Comparison of ENCODE assay signal across 35 cellular contexts in the genomic region with DNA sequence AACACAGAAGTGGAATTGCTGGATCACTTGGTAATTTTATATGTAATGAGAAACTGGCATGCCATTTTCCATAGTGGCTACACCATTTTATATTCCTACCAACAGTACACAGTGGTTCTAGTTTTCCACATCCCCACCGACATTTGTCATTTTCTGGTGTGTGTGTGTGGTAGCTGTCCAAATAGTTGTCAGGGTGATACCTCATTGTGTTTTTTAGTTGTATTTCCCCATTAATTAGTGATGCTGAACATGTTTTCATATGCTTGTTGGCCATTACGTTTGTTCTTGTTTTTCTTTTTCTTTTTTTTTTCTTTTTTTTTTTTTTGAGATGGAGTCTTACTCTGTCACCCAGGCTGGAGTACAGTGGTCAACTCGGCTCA.
"Had no signal": no experiment of that assay in that cellular context is flagged by ENCODE, and none has a peak within 500 bp of the region (broad histone marks: within the 10 kb centered on the region; RNA-seq: fewer than 3 reads in every experiment).

No MANE protein-coding gene starts in this region.

- H3K4me1 ChIP-seq: adrenal gland, body of pancreas, breast epithelium had no signal

- DNase-seq: activated CD4-positive, alpha-beta memory T cell treated with anti-CD3 and anti-CD28 coated beads, Interleukin-2, amount 10 ng/mL, durations not matched to agents 7 days and 5 days; activated CD4-positive, alpha-beta T cell treated with anti-CD3 and anti-CD28 coated beads for 1 hour; activated CD4-positive, alpha-beta T cell treated with anti-CD3 and anti-CD28 coated beads for 36 hours; activated CD4-positive, alpha-beta T cell treated with anti-CD3 and anti-CD28 coated beads for 48 hours; activated CD4-positive, alpha-beta T cell treated with anti-CD3 and anti-CD28 coated beads, Interleukin-2, amount 10 ng/mL, durations not matched to agents 7 days and 5 days; activated CD4-positive, alpha-beta T cell treated with anti-CD3 and anti-CD28 coated beads, Interleukin-2, amount 50 U/mL, for 48 hours; activated CD4-positive, CD25-positive, alpha-beta regulatory T cell; activated CD8-positive, alpha-beta memory T cell treated with anti-CD3 and anti-CD28 coated beads for 24 hours; activated CD8-positive, alpha-beta memory T cell treated with anti-CD3 and anti-CD28 coated beads, Interleukin-2, amount 10 ng/mL, durations not matched to agents 7 days and 5 days; activated CD8-positive, alpha-beta memory T cell treated with anti-CD3 and anti-CD28 coated beads, Interleukin-2, amount 50 U/mL, for 48 hours; activated CD8-positive, alpha-beta T cell treated with anti-CD3 and anti-CD28 coated beads, Interleukin-2, amount 10 ng/mL, durations not matched to agents 7 days and 5 days; activated effector memory CD4-positive, alpha-beta T cell treated with Interleukin-2 at 50 U/mL for 16 hours; activated gamma-delta T cell; activated naive CD4-positive, alpha-beta T cell treated with anti-CD3 and anti-CD28 coated beads for 36 hours; activated naive CD4-positive, alpha-beta T cell treated with anti-CD3 and anti-CD28 coated beads, Interleukin-2, amount 50 U/mL, for 16 hours; activated naive CD8-positive, alpha-beta T cell treated with anti-CD3 and anti-CD28 coated beads for 36 hours; activated T-cell treated with anti-CD3 and anti-CD28 coated beads, Interleukin-2, amount 50 U/mL, for 24 hours; activated T-cell treated with anti-CD3 and anti-CD28 coated beads, Interleukin-2, amount 50 U/mL, for 48 hours; adrenal gland; amniotic stem cell; aorta; body of pancreas; brain microvascular endothelial cell; central memory CD4-positive, alpha-beta T cell; T-helper 1 cell; T-helper 2 cell; T-helper 9 cell had no signal

- H3K27ac ChIP-seq: adrenal gland, body of pancreas, brain microvascular endothelial cell, breast epithelium, VCaP had no signal

- H3K27me3 Mint-ChIP-seq: activated CD4-positive, alpha-beta memory T cell treated with anti-CD3 and anti-CD28 coated beads, Interleukin-2, amount 10 ng/mL, durations not matched to agents 7 days and 5 days; activated CD4-positive, alpha-beta T cell treated with anti-CD3 and anti-CD28 coated beads for 36 hours; activated CD4-positive, alpha-beta T cell treated with anti-CD3 and anti-CD28 coated beads, Interleukin-2, amount 10 ng/mL, durations not matched to agents 7 days and 5 days; activated CD8-positive, alpha-beta memory T cell treated with anti-CD3 and anti-CD28 coated beads, Interleukin-2, amount 10 ng/mL, durations not matched to agents 7 days and 5 days; activated naive CD8-positive, alpha-beta T cell treated with anti-CD3 and anti-CD28 coated beads for 36 hours; activated T-cell treated with anti-CD3 and anti-CD28 coated beads, Interleukin-2, amount 50 U/mL, for 24 hours had no signal

- H3K27me3 ChIP-seq: adrenal gland, body of pancreas, brain microvascular endothelial cell, breast epithelium had no signal

- H3K9me3 ChIP-seq: adrenal gland, body of pancreas, breast epithelium had no signal

- H3K9me3 Mint-ChIP-seq: activated CD4-positive, alpha-beta memory T cell treated with anti-CD3 and anti-CD28 coated beads, Interleukin-2, amount 10 ng/mL, durations not matched to agents 7 days and 5 days; activated CD4-positive, alpha-beta T cell treated with anti-CD3 and anti-CD28 coated beads, Interleukin-2, amount 10 ng/mL, durations not matched to agents 7 days and 5 days; activated naive CD4-positive, alpha-beta T cell treated with anti-CD3 and anti-CD28 coated beads for 36 hours; activated naive CD4-positive, alpha-beta T cell treated with anti-CD3 and anti-CD28 coated beads, Interleukin-2, amount 50 U/mL, for 72 hours; activated naive CD8-positive, alpha-beta T cell treated with anti-CD3 and anti-CD28 coated beads for 36 hours; activated T-cell treated with anti-CD3 and anti-CD28 coated beads, Interleukin-2, amount 50 U/mL, for 24 hours; activated T-helper 2 cell treated with anti-CD3 and anti-CD28 coated beads, Interferon-gamma antibody, Interleukin-2, Interleukin-4, amounts not matched to agents 10 μg/mL and 5 μg/mL and 100 μg/mL, durations not matched to agents 14 hours and 24 hours and 36 hours; T-helper 1 cell treated with Interleukin-12 subunit alpha and Interleukin-12 subunit beta and Interleukin-4 antibody, amounts not matched to agents 30 μg/mL and 1 μg/mL, for 36 hours; T-helper 2 cell treated with Interferon-gamma antibody and Interleukin-4, amounts not matched to agents 5 μg/mL and 100 μg/mL, for 36 hours; WTC11 had no signal

- H3K4me3 Mint-ChIP-seq: activated CD4-positive, alpha-beta memory T cell treated with anti-CD3 and anti-CD28 coated beads, Interleukin-2, amount 10 ng/mL, durations not matched to agents 7 days and 5 days; activated CD4-positive, alpha-beta T cell treated with anti-CD3 and anti-CD28 coated beads for 36 hours; activated CD4-positive, alpha-beta T cell treated with anti-CD3 and anti-CD28 coated beads, Interleukin-2, amount 10 ng/mL, durations not matched to agents 7 days and 5 days; activated CD8-positive, alpha-beta memory T cell treated with anti-CD3 and anti-CD28 coated beads, Interleukin-2, amount 10 ng/mL, durations not matched to agents 7 days and 5 days; activated CD8-positive, alpha-beta T cell treated with anti-CD3 and anti-CD28 coated beads, Interleukin-2, amount 10 ng/mL, durations not matched to agents 7 days and 5 days; activated naive CD4-positive, alpha-beta T cell treated with anti-CD3 and anti-CD28 coated beads for 36 hours; activated naive CD8-positive, alpha-beta T cell treated with anti-CD3 and anti-CD28 coated beads for 36 hours; activated T-cell treated with anti-CD3 and anti-CD28 coated beads, Interleukin-2, amount 50 U/mL, for 24 hours; T-helper 1 cell treated with Interleukin-12 subunit alpha and Interleukin-12 subunit beta and Interleukin-4 antibody, amounts not matched to agents 30 μg/mL and 1 μg/mL, for 36 hours; WTC11 had no signal

- H3K27ac Mint-ChIP-seq: activated CD4-positive, alpha-beta memory T cell treated with anti-CD3 and anti-CD28 coated beads, Interleukin-2, amount 10 ng/mL, durations not matched to agents 7 days and 5 days; activated CD4-positive, alpha-beta T cell treated with anti-CD3 and anti-CD28 coated beads for 36 hours; activated CD4-positive, alpha-beta T cell treated with anti-CD3 and anti-CD28 coated beads, Interleukin-2, amount 10 ng/mL, durations not matched to agents 7 days and 5 days; activated CD8-positive, alpha-beta memory T cell treated with anti-CD3 and anti-CD28 coated beads, Interleukin-2, amount 10 ng/mL, durations not matched to agents 7 days and 5 days; activated naive CD4-positive, alpha-beta T cell treated with anti-CD3 and anti-CD28 coated beads for 36 hours; activated naive CD8-positive, alpha-beta T cell treated with anti-CD3 and anti-CD28 coated beads for 36 hours; activated T-cell treated with anti-CD3 and anti-CD28 coated beads, Interleukin-2, amount 50 U/mL, for 24 hours; activated T-helper 2 cell treated with anti-CD3 and anti-CD28 coated beads, Interferon-gamma antibody, Interleukin-2, Interleukin-4, amounts not matched to agents 10 μg/mL and 5 μg/mL and 100 μg/mL, durations not matched to agents 14 hours and 24 hours and 36 hours; T-helper 1 cell treated with Interleukin-12 subunit alpha and Interleukin-12 subunit beta and Interleukin-4 antibody, amounts not matched to agents 30 μg/mL and 1 μg/mL, for 36 hours; WTC11 had no signal

- H3K4me1 Mint-ChIP-seq: activated CD4-positive, alpha-beta T cell treated with anti-CD3 and anti-CD28 coated beads for 36 hours; WTC11 had no signal

- H3K36me3 ChIP-seq: breast epithelium had no signal

- H3K4me3 ChIP-seq: adrenal gland, body of pancreas, breast epithelium had no signal

- ATAC-seq: activated CD4-positive, alpha-beta T cell treated with anti-CD3 and anti-CD28 coated beads for 36 hours; activated CD4-positive, CD25-positive, alpha-beta regulatory T cell treated with anti-CD3 and anti-CD28 coated beads, Interleukin-2, amount 50 U/mL, for 24 hours; activated CD8-positive, alpha-beta memory T cell treated with anti-CD3 and anti-CD28 coated beads, Interleukin-2, amount 10 ng/mL, durations not matched to agents 7 days and 5 days; activated CD8-positive, alpha-beta T cell treated with anti-CD3 and anti-CD28 coated beads, Interleukin-2, amount 10 ng/mL, durations not matched to agents 7 days and 5 days; activated naive CD4-positive, alpha-beta T cell treated with anti-CD3 and anti-CD28 coated beads, Interleukin-2, amount 50 U/mL, for 72 hours; body of pancreas; WTC11 had no signal
